8 cellular contexts compared by ENCODE assay signal in the genomic region with DNA sequence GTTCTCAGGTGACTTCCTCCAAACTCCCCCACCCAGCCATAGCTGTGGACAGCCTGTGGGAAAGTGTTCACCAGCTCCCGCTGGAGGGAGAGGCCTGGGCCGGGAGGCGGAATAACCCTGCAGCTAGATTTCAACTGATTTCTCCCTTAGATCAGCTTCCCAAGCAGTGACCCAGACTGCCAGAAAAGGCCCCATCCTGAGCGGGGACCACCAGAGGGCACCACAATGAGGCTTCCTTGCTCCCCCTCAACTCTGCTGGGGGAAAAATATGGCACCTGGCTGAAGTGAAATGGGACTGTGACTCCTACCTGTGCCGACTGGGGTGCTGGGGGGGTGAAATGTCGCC. TPM values are rescaled to one million over a fixed set of nuclear protein-coding genes. Genes with fewer than 3 reads are reported as not detected.
A peak's percentile ranks its signal among the peaks of the same experiment; 100 is the strongest.
DNase-seq lines count a peak whose midpoint lies in the region; ATAC-seq and TF ChIP-seq lines count a peak whose summit lies in the region.

No MANE protein-coding gene starts in this region.

- ATAC-seq in upper lobe of right lung (no peak), HG02678 (IDR thresholded peaks at IDR 0.05; ENCODE audit: unreplicated experiment) (no peak)

- no peak for TF ChIP-seq POLR2A in breast epithelium (IDR thresholded peaks at IDR 0.05)

- H3K9me3 ChIP-seq in breast epithelium (no peaks in the 10 kb centered on the region), mammary epithelial cell (replicated peaks; ENCODE audit: insufficient read depth, low read length) (no peaks in the 10 kb centered on the region), iPS-20b (ENCODE audit: insufficient read depth, low read depth, low read length) (no peaks in the 10 kb centered on the region), upper lobe of right lung (no peaks in the 10 kb centered on the region)

- intact Hi-C loops in breast epithelium (cut with DNase I; ENCODE audit: low total_unique reads) (no loop called here), mammary epithelial cell (cut with micrococcal nuclease) (loop anchor here (2.0 kb wide), 1 partner anchor 21 kb away; no protein-coding TSS in a partner anchor), upper lobe of right lung (cut with DNase I) (no loop called here)

- dilution Hi-C loops in mammary epithelial cell (cut with HindIII; ENCODE audit: low sequenced_read_pairs): no loop called here

- in situ Hi-C loops in mammary epithelial cell (cut with MboI; ENCODE audit: low sequenced_read_pairs in 2 of 2): no loop called here

- no peaks in the 10 kb centered on the region for H4K20me1 ChIP-seq in mammary epithelial cell (ENCODE audit: insufficient read depth, low read length)

- H3K4me1 ChIP-seq in breast epithelium (peaks cover 11 to 13% of the 10 kb centered on the region in 2 donors), mammary epithelial cell (ENCODE audit: insufficient read depth, low read length) (peaks cover 11% of the 10 kb centered on the region), iPS-20b (ENCODE audit: insufficient read depth, low read length) (peaks cover 10% of the 10 kb centered on the region), upper lobe of right lung (peaks cover 24% of the 10 kb centered on the region)

- TF ChIP-seq CTCF in breast epithelium (IDR thresholded peaks at IDR 0.05) (no peak), mammary epithelial cell (conservative IDR thresholded peaks at IDR 0.05 in 1 of 2, IDR thresholded peaks at IDR 0.05 in 1 of 2; ENCODE audit: extremely low read depth in 1 of 2, insufficient read depth in 1 of 2, low read depth in 1 of 2, low read length in 2 of 2) (no peak), upper lobe of right lung (IDR thresholded peaks at IDR 0.05) (peak; percentile 19)

- H3K27ac ChIP-seq in breast epithelium: no peak overlapping the region
- H3K27ac ChIP-seq in mammary epithelial cell (ENCODE audit: insufficient read depth, low read depth, low read length): no peak overlapping the region
- H3K27ac ChIP-seq in iPS-20b (ENCODE audit: low read length): no peak overlapping the region
- H3K27ac ChIP-seq in upper lobe of right lung: no peak overlapping the region

- H2AFZ ChIP-seq in mammary epithelial cell (ENCODE audit: low read depth, low read length): no peak overlapping the region

- H3K4me3 ChIP-seq in breast epithelium (peak overlapping the region in 2 of 3 donors; percentile 51 to 63), mammary epithelial cell (replicated peaks in 1 of 3; ENCODE audit: insufficient read depth in 1 of 3, low read depth in 2 of 3, low read length in 3 of 3) (no peak overlapping the region), iPS-20b (ENCODE audit: low read length) (peak overlapping the region; percentile 65), upper lobe of right lung (peak overlapping the region; percentile 34)

- no peak for DNase-seq in breast epithelium (ENCODE audit: low spot score in 2 of 2)
- no peak for DNase-seq in mammary epithelial cell
- peak; percentile 12 to 35 for DNase-seq in activated CD4-positive, alpha-beta T cell treated with anti-CD3 and anti-CD28 coated beads, Interleukin-2, amount 50 U/mL, for 48 hours
- DNase-seq in upper lobe of right lung: no peak
- no peak for DNase-seq in COLO668 (lab: John Stamatoyannopoulos, UW; ENCODE audit: unreplicated experiment)
- no peak for DNase-seq in GOT3 (lab: John Stamatoyannopoulos, UW)

- no peak overlapping the region for H3K4me2 ChIP-seq in mammary epithelial cell (ENCODE audit: insufficient read depth, low read depth, low read length)

- CTCF ChIA-PET in mammary epithelial cell (lab: Charles Lee; ENCODE audit: low non-redundant PET): interaction anchor here (0.6 kb wide), 1 partner anchor 26 kb away, joined by 3 read pairs; no protein-coding TSS in a partner anchor

- no peaks in the 10 kb centered on the region for H3K36me3 ChIP-seq in breast epithelium
- no peaks in the 10 kb centered on the region for H3K36me3 ChIP-seq in mammary epithelial cell (ENCODE audit: insufficient read depth, low read length)
- H3K36me3 ChIP-seq in iPS-20b (ENCODE audit: insufficient read depth, low read depth, low read length): no peaks in the 10 kb centered on the region
- no peaks in the 10 kb centered on the region for H3K36me3 ChIP-seq in upper lobe of right lung

- BruUV-seq in mammary epithelial cell (replicated peaks; lab: Mats Ljungman, UMichigan): no TSS peak

- H3K9ac ChIP-seq in mammary epithelial cell (ENCODE audit: insufficient read depth, low read length) (no peak overlapping the region), iPS-20b (ENCODE audit: low read depth, low read length) (no peak overlapping the region; the same call in 1 of the 2 replicates)

- no peaks in the 10 kb centered on the region for H3K79me2 ChIP-seq in mammary epithelial cell (ENCODE audit: insufficient read depth, low read length)

- WGBS in mammary epithelial cell (ENCODE audit: low coverage, missing lambda C conversion rate): 0% methylated on average over 2 of the region's 6 CpGs

- H3K27me3 ChIP-seq in breast epithelium (peaks cover 11 to 70% of the 10 kb centered on the region in 2 donors), mammary epithelial cell (ENCODE audit: insufficient read depth, low read length) (peaks cover 21% of the 10 kb centered on the region), iPS-20b (ENCODE audit: insufficient read depth, low read length) (peaks cover 100% of the 10 kb centered on the region), upper lobe of right lung (peaks cover 89% of the 10 kb centered on the region)

RNA-seq across cellular contexts. Expression of a gene that starts 50.8 kb away (rescaled TPM):
- total RNA-seq in breast epithelium (not detected), mammary epithelial cell (not detected), upper lobe of right lung (not detected)
- not detected for polyA plus RNA-seq in mammary epithelial cell
- not detected for polyA minus RNA-seq in mammary epithelial cell

Comparison
In these comparisons a context has a peak if more than half of its experiments do, and no peak if none do; other contexts are left out.
1. H3K4me3 ChIP-seq: peak in breast epithelium (2 of 3), iPS-20b (single experiment) and upper lobe of right lung (single experiment); none in mammary epithelial cell (0 of 3).
2. DNase-seq: peak in activated CD4-positive, alpha-beta T cell treated with anti-CD3 and anti-CD28 coated beads, Interleukin-2, amount 50 U/mL, for 48 hours (2 of 2); none in breast epithelium (0 of 2), mammary epithelial cell (single experiment), upper lobe of right lung (single experiment), COLO668 (single experiment) and GOT3 (single experiment).